In the genomic region with DNA sequence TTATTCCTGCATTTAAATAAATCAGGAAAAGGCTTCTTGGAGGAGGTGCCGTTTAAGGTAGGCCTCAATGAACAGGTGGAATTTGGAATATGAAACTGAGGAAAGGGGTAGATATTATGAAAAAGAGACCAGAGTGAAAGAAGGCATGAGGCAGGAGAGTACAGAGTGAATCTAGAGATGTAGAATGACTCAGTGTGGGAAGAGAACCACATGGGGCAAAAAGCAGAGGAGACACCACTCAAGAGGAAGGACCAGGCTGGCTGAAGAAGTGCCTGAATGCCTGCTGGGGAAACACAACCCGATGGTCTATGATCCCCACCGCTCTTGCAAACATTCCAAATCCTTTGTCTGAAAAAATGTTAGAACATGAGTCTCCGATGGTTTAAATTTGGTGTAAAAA, we compare ENCODE assay signal across 19 cellular contexts.
A peak's percentile ranks its signal among the peaks of the same experiment; 100 is the strongest.
DNase-seq lines count a peak whose midpoint lies in the region; ATAC-seq and TF ChIP-seq lines count a peak whose summit lies in the region.
"Had no signal": no experiment of that assay in that cellular context is flagged by ENCODE, and none has a peak within 500 bp of the region (broad histone marks: within the 10 kb centered on the region; RNA-seq: fewer than 3 reads in every experiment).

No MANE protein-coding gene starts in this region.

- no peak overlapping the region for H3K4me3 ChIP-seq in CD8-positive, alpha-beta T cell (ENCODE audit: low read depth, low read length)
- no peak overlapping the region for H3K4me3 ChIP-seq in testis
- H3K4me3 ChIP-seq in right atrium auricular region = no peak overlapping the region

- CTCF ChIA-PET in activated naive CD4-positive, alpha-beta T cell treated with anti-CD3 and anti-CD28 coated beads for 36 hours (lab: Charles Lee) = interaction anchor here (0.6 kb wide), 1 partner anchor 904 kb away, joined by 4 read pairs; no protein-coding TSS in a partner anchor
- CTCF ChIA-PET in CD8-positive, alpha-beta T cell (lab: Charles Lee) = interaction anchor here (1.4 to 1.9 kb wide), 2 partner anchors 11 to 14 kb away, joined by 3 to 6 read pairs; no protein-coding TSS in a partner anchor
- CTCF ChIA-PET in activated CD8-positive, alpha-beta T cell treated with anti-CD3 and anti-CD28 coated beads, Interleukin-2, amount 10 ng/mL, durations not matched to agents 7 days and 5 days (lab: Charles Lee) = no interaction called here

- no peaks in the 10 kb centered on the region for H3K36me3 ChIP-seq in CD8-positive, alpha-beta T cell (ENCODE audit: insufficient read depth, low read length)
- H3K36me3 ChIP-seq in testis (ENCODE audit: low read depth, missing control alignments) (no peaks in the 10 kb centered on the region), right atrium auricular region (no peaks in the 10 kb centered on the region)

- no peaks in the 10 kb centered on the region for H3K4me1 ChIP-seq in CD8-positive, alpha-beta T cell (ENCODE audit: insufficient read depth, low read length)
- H3K4me1 ChIP-seq in testis (no peaks in the 10 kb centered on the region), right atrium auricular region (no peaks in the 10 kb centered on the region)
- H3K4me1 ChIP-seq: Caco-2 had no signal

- DNase-seq in activated naive CD4-positive, alpha-beta T cell treated with anti-CD3 and anti-CD28 coated beads for 36 hours = no peak
- no peak for DNase-seq in CD8-positive, alpha-beta T cell
- DNase-seq in activated CD8-positive, alpha-beta T cell treated with anti-CD3 and anti-CD28 coated beads, Interleukin-2, amount 10 ng/mL, durations not matched to agents 7 days and 5 days = peak; percentile 9
- DNase-seq in naive thymus-derived CD8-positive, alpha-beta T cell = no peak
- DNase-seq in testis (no peak), right atrium auricular region (ENCODE audit: low spot score) (no peak), NCI-H345 treated with DMSO at 0.1 percent for 48 hours (lab: John Stamatoyannopoulos, UW; ENCODE audit: unreplicated experiment) (no peak)
- DNase-seq: 8988T; ACHN; C1 segment of cervical spinal cord; Caco-2; CD8-positive, alpha-beta memory T cell; DND-41; GDM1; HCEC 1CT; HFFc6 had no signal

- peak overlapping the region; percentile 14 for H3K27ac Mint-ChIP-seq in activated naive CD4-positive, alpha-beta T cell treated with anti-CD3 and anti-CD28 coated beads, Interleukin-2, amount 50 U/mL, for 24 hours
- no peak overlapping the region for H3K27ac Mint-ChIP-seq in activated naive CD4-positive, alpha-beta T cell treated with anti-CD3 and anti-CD28 coated beads for 36 hours
- H3K27ac Mint-ChIP-seq in CD8-positive, alpha-beta T cell = peak overlapping the region; percentile 66
- no peak overlapping the region for H3K27ac Mint-ChIP-seq in activated CD8-positive, alpha-beta T cell treated with anti-CD3 and anti-CD28 coated beads, Interleukin-2, amount 10 ng/mL, durations not matched to agents 7 days and 5 days
- H3K27ac Mint-ChIP-seq in naive thymus-derived CD8-positive, alpha-beta T cell = peak overlapping the region in 9 of 10 donors; percentile 7 to 83 (median 63)
- H3K27ac Mint-ChIP-seq: B cell; CD8-positive, alpha-beta memory T cell; HFFc6 had no signal

- no peak overlapping the region for H3K4me3 Mint-ChIP-seq in activated naive CD4-positive, alpha-beta T cell treated with anti-CD3 and anti-CD28 coated beads, Interleukin-2, amount 50 U/mL, for 24 hours
- H3K4me3 Mint-ChIP-seq in activated naive CD4-positive, alpha-beta T cell treated with anti-CD3 and anti-CD28 coated beads for 36 hours = no peak overlapping the region
- H3K4me3 Mint-ChIP-seq in CD8-positive, alpha-beta T cell = no peak overlapping the region
- H3K4me3 Mint-ChIP-seq in activated CD8-positive, alpha-beta T cell treated with anti-CD3 and anti-CD28 coated beads, Interleukin-2, amount 10 ng/mL, durations not matched to agents 7 days and 5 days = no peak overlapping the region
- H3K4me3 Mint-ChIP-seq in naive thymus-derived CD8-positive, alpha-beta T cell = peak overlapping the region in 1 of 10 donors; percentile 39
- H3K4me3 Mint-ChIP-seq: B cell; CD8-positive, alpha-beta memory T cell; HFFc6 had no signal

- no peaks in the 10 kb centered on the region for H3K27me3 Mint-ChIP-seq in activated naive CD4-positive, alpha-beta T cell treated with anti-CD3 and anti-CD28 coated beads, Interleukin-2, amount 50 U/mL, for 24 hours
- H3K27me3 Mint-ChIP-seq in activated naive CD4-positive, alpha-beta T cell treated with anti-CD3 and anti-CD28 coated beads for 36 hours (ENCODE audit: low read depth) = no peaks in the 10 kb centered on the region
- no peaks in the 10 kb centered on the region for H3K27me3 Mint-ChIP-seq in CD8-positive, alpha-beta T cell (ENCODE audit: low read depth)
- H3K27me3 Mint-ChIP-seq in activated CD8-positive, alpha-beta T cell treated with anti-CD3 and anti-CD28 coated beads, Interleukin-2, amount 10 ng/mL, durations not matched to agents 7 days and 5 days (ENCODE audit: low read depth) = no peaks in the 10 kb centered on the region
- H3K27me3 Mint-ChIP-seq in naive thymus-derived CD8-positive, alpha-beta T cell = no peaks in the 10 kb centered on the region
- H3K27me3 Mint-ChIP-seq: B cell had no signal

- no peaks in the 10 kb centered on the region for H3K27me3 ChIP-seq in CD8-positive, alpha-beta T cell (ENCODE audit: insufficient read depth, low read length)
- H3K27me3 ChIP-seq in testis = no peaks in the 10 kb centered on the region
- no peaks in the 10 kb centered on the region for H3K27me3 ChIP-seq in right atrium auricular region

- intact Hi-C loops in activated naive CD4-positive, alpha-beta T cell treated with anti-CD3 and anti-CD28 coated beads for 36 hours (cut with micrococcal nuclease) = no loop called here
- intact Hi-C loops in CD8-positive, alpha-beta T cell (cut with DNase I, micrococcal nuclease) = no loop called here
- intact Hi-C loops in testis (cut with DNase I; ENCODE audit: low total_unique reads) = no loop called here

- POLR2A ChIA-PET in CD8-positive, alpha-beta T cell (lab: Charles Lee) = no interaction called here
- POLR2A ChIA-PET in activated CD8-positive, alpha-beta T cell treated with anti-CD3 and anti-CD28 coated beads, Interleukin-2, amount 10 ng/mL, durations not matched to agents 7 days and 5 days (lab: Charles Lee) = no interaction called here
- POLR2A ChIA-PET in naive thymus-derived CD8-positive, alpha-beta T cell (lab: Charles Lee) = interaction anchor here (0.7 kb wide), 1 partner anchor 91 kb away, joined by 4 read pairs; no protein-coding TSS in a partner anchor

- ATAC-seq in CD8-positive, alpha-beta T cell = no peak
- no peak for ATAC-seq in activated CD8-positive, alpha-beta T cell treated with anti-CD3 and anti-CD28 coated beads, Interleukin-2, amount 10 ng/mL, durations not matched to agents 7 days and 5 days
- no peak for ATAC-seq in naive thymus-derived CD8-positive, alpha-beta T cell
- ATAC-seq: HepG2 had no signal

- H3K9me3 Mint-ChIP-seq in activated naive CD4-positive, alpha-beta T cell treated with anti-CD3 and anti-CD28 coated beads, Interleukin-2, amount 50 U/mL, for 24 hours = peaks cover 4% of the 10 kb centered on the region
- no peaks in the 10 kb centered on the region for H3K9me3 Mint-ChIP-seq in activated naive CD4-positive, alpha-beta T cell treated with anti-CD3 and anti-CD28 coated beads for 36 hours
- no peaks in the 10 kb centered on the region for H3K9me3 Mint-ChIP-seq in CD8-positive, alpha-beta T cell
- no peaks in the 10 kb centered on the region for H3K9me3 Mint-ChIP-seq in activated CD8-positive, alpha-beta T cell treated with anti-CD3 and anti-CD28 coated beads, Interleukin-2, amount 10 ng/mL, durations not matched to agents 7 days and 5 days (ENCODE audit: insufficient read depth)
- H3K9me3 Mint-ChIP-seq in naive thymus-derived CD8-positive, alpha-beta T cell = peaks cover 0 to 13% (median 0%) of the 10 kb centered on the region in 9 donors
- H3K9me3 Mint-ChIP-seq: CD8-positive, alpha-beta memory T cell had no signal

- H3K36me3 Mint-ChIP-seq in activated naive CD4-positive, alpha-beta T cell treated with anti-CD3 and anti-CD28 coated beads, Interleukin-2, amount 50 U/mL, for 24 hours = peaks cover 15% of the 10 kb centered on the region
- peaks cover 21% of the 10 kb centered on the region for H3K36me3 Mint-ChIP-seq in activated naive CD4-positive, alpha-beta T cell treated with anti-CD3 and anti-CD28 coated beads for 36 hours (ENCODE audit: low read depth)
- H3K36me3 Mint-ChIP-seq in CD8-positive, alpha-beta T cell = peaks cover 33% of the 10 kb centered on the region
- no peaks in the 10 kb centered on the region for H3K36me3 Mint-ChIP-seq in activated CD8-positive, alpha-beta T cell treated with anti-CD3 and anti-CD28 coated beads, Interleukin-2, amount 10 ng/mL, durations not matched to agents 7 days and 5 days (ENCODE audit: low read depth)
- H3K36me3 Mint-ChIP-seq in naive thymus-derived CD8-positive, alpha-beta T cell = peaks cover 19 to 31% (median 19%) of the 10 kb centered on the region in 3 donors

- no peak for TF ChIP-seq CTCF in CD8-positive, alpha-beta T cell (IDR thresholded peaks at IDR 0.05)
- TF ChIP-seq CTCF in testis (IDR thresholded peaks at IDR 0.05) (no peak), right atrium auricular region (IDR thresholded peaks at IDR 0.05) (no peak)

- 86 to 90% methylated on average over 4 of the region's 4 CpGs for WGBS in testis, 2 donors

- no peak overlapping the region for H3K27ac ChIP-seq in CD8-positive, alpha-beta T cell (ENCODE audit: low read depth, low read length)
- H3K27ac ChIP-seq in testis (no peak overlapping the region), right atrium auricular region (no peak overlapping the region)

- no peak for TF ChIP-seq POLR2A in testis (IDR thresholded peaks at IDR 0.05)

- H3K9me3 ChIP-seq in CD8-positive, alpha-beta T cell (ENCODE audit: low read length) = no peaks in the 10 kb centered on the region
- H3K9me3 ChIP-seq in testis (no peaks in the 10 kb centered on the region), right atrium auricular region (no peaks in the 10 kb centered on the region)
- H3K9me3 ChIP-seq: Caco-2 had no signal

- peaks cover 30% of the 10 kb centered on the region for H3K4me1 Mint-ChIP-seq in activated naive CD4-positive, alpha-beta T cell treated with anti-CD3 and anti-CD28 coated beads, Interleukin-2, amount 50 U/mL, for 24 hours
- peaks cover 11% of the 10 kb centered on the region for H3K4me1 Mint-ChIP-seq in activated naive CD4-positive, alpha-beta T cell treated with anti-CD3 and anti-CD28 coated beads for 36 hours (ENCODE audit: low read depth)
- peaks cover 9% of the 10 kb centered on the region for H3K4me1 Mint-ChIP-seq in CD8-positive, alpha-beta T cell (ENCODE audit: low read depth)
- H3K4me1 Mint-ChIP-seq in activated CD8-positive, alpha-beta T cell treated with anti-CD3 and anti-CD28 coated beads, Interleukin-2, amount 10 ng/mL, durations not matched to agents 7 days and 5 days (ENCODE audit: low read depth) = peaks cover 4% of the 10 kb centered on the region
- H3K4me1 Mint-ChIP-seq in naive thymus-derived CD8-positive, alpha-beta T cell = peaks cover 6 to 33% (median 22%) of the 10 kb centered on the region in 4 donors
- H3K4me1 Mint-ChIP-seq: B cell had no signal

Comparison
In these comparisons a context has a peak if more than half of its experiments do, and no peak if none do; other contexts are left out.
1. H3K27ac Mint-ChIP-seq: peak in activated naive CD4-positive, alpha-beta T cell treated with anti-CD3 and anti-CD28 coated beads, Interleukin-2, amount 50 U/mL, for 24 hours (single experiment), CD8-positive, alpha-beta T cell (single experiment) and naive thymus-derived CD8-positive, alpha-beta T cell (9 of 10); none in activated naive CD4-positive, alpha-beta T cell treated with anti-CD3 and anti-CD28 coated beads for 36 hours (single experiment) and activated CD8-positive, alpha-beta T cell treated with anti-CD3 and anti-CD28 coated beads, Interleukin-2, amount 10 ng/mL, durations not matched to agents 7 days and 5 days (single experiment).